In the genomic region with DNA sequence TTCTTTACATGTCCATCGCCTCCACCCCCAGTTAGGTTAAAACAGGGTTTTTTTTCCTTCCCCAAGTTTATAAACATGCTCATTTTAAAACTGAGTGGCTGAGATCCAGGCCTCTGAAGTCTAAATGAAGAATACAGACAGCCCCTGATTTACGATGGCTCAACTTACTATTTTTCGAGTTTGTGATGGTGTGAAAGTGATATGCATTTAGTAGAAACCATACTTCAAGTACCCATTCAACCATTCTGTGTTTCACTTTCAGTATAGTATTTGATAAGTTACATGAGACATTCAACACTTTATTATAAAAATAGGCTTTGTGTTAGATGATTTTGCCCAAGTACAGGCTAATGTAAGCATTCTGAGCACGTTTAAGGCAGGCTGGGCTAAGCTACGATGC, we compare ENCODE assay signal across 15 cellular contexts. TPM values are rescaled to one million over a fixed set of nuclear protein-coding genes. Genes with fewer than 3 reads are reported as not detected.
DNase-seq lines count a peak whose midpoint lies in the region; ATAC-seq, FAIRE-seq and TF ChIP-seq lines count a peak whose summit lies in the region.
"Had no signal": no experiment of that assay in that cellular context is flagged by ENCODE, and none has a peak within 500 bp of the region (broad histone marks: within the 10 kb centered on the region; RNA-seq: fewer than 3 reads in every experiment).

No MANE protein-coding gene starts in this region.

- no peak for TF ChIP-seq RAD21 in HepG2 (CRISPR knock-in tag; IDR thresholded peaks at IDR 0.05)

- H3K79me2 ChIP-seq in HepG2 (ENCODE audit: insufficient read depth, low read length): no peaks in the 10 kb centered on the region

- H3K27ac Mint-ChIP-seq in CD4-positive, alpha-beta T cell: peak overlapping the region; percentile 97
- H3K27ac Mint-ChIP-seq in activated T-helper 1 cell treated with anti-CD3 and anti-CD28 coated beads, Interleukin-12 subunit alpha, Interleukin-12 subunit beta, Interleukin-2, Interleukin-4 antibody, amounts not matched to agents 30 ng/mL and 10 ng/mL and 1 ng/mL, durations not matched to agents 14 hours and 24 hours and 36 hours: peak overlapping the region; percentile 66

- no peaks in the 10 kb centered on the region for H3K27me3 ChIP-seq in CD4-positive, alpha-beta T cell (ENCODE audit: control insufficient read depth, insufficient read depth, low read length)
- no peaks in the 10 kb centered on the region for H3K27me3 ChIP-seq in HepG2 (ENCODE audit: control insufficient read depth in 1 of 2, insufficient read depth in 2 of 2, low read length in 2 of 2)

- no peaks in the 10 kb centered on the region for H3K9me3 ChIP-seq in CD4-positive, alpha-beta T cell (ENCODE audit: control insufficient read depth, low read length)
- no peaks in the 10 kb centered on the region for H3K9me3 ChIP-seq in HepG2 (ENCODE audit: low read length)

- H4K20me1 ChIP-seq in HepG2 (ENCODE audit: insufficient read depth, low read length): no peaks in the 10 kb centered on the region

- no peak overlapping the region for H3K9ac ChIP-seq in HepG2 (ENCODE audit: insufficient read depth, low read depth, low read length)

- H3K4me3 ChIP-seq in HepG2 (replicated peaks in 1 of 3; ENCODE audit: insufficient read depth in 1 of 3, low read depth in 2 of 3, low read length in 3 of 3): no peak overlapping the region

- 96% methylated on average over 5 of the region's 5 CpGs for WGBS in HepG2 (ENCODE audit: low lambda C conversion rate)

- CTCF ChIA-PET in CD4-positive, alpha-beta T cell (lab: Charles Lee): interaction anchor here (2.7 kb wide), 1 partner anchor 13 kb away, joined by 17 read pairs; no protein-coding TSS in a partner anchor
- CTCF ChIA-PET in HepG2 (lab: Yijun Ruan, JAX; ENCODE audit: low intra/inter-chr PET ratio, low total read pairs): no interaction called here

- H3K36me3 ChIP-seq in HepG2 (replicated peaks in 1 of 2; ENCODE audit: control insufficient read depth in 1 of 2, insufficient read depth in 2 of 2, low read length in 2 of 2): peaks cover 19 to 85% of the 10 kb centered on the region in 2 experiments

- no peaks in the 10 kb centered on the region for H3K27me3 Mint-ChIP-seq in CD4-positive, alpha-beta T cell
- H3K27me3 Mint-ChIP-seq in activated T-helper 1 cell treated with anti-CD3 and anti-CD28 coated beads, Interleukin-12 subunit alpha, Interleukin-12 subunit beta, Interleukin-2, Interleukin-4 antibody, amounts not matched to agents 30 ng/mL and 10 ng/mL and 1 ng/mL, durations not matched to agents 14 hours and 24 hours and 36 hours (ENCODE audit: insufficient read depth): no peaks in the 10 kb centered on the region
- H3K27me3 Mint-ChIP-seq: brain had no signal

- BruUV-seq in HepG2 (replicated peaks; lab: Mats Ljungman, UMichigan): no TSS peak

- no peaks in the 10 kb centered on the region for H3K9me3 Mint-ChIP-seq in CD4-positive, alpha-beta T cell
- H3K9me3 Mint-ChIP-seq in activated T-helper 1 cell treated with anti-CD3 and anti-CD28 coated beads, Interleukin-12 subunit alpha, Interleukin-12 subunit beta, Interleukin-2, Interleukin-4 antibody, amounts not matched to agents 30 ng/mL and 10 ng/mL and 1 ng/mL, durations not matched to agents 14 hours and 24 hours and 36 hours: no peaks in the 10 kb centered on the region
- H3K9me3 Mint-ChIP-seq: brain had no signal

- H3K36me3 Mint-ChIP-seq in CD4-positive, alpha-beta T cell (ENCODE audit: low read depth): no peaks in the 10 kb centered on the region
- no peaks in the 10 kb centered on the region for H3K36me3 Mint-ChIP-seq in activated T-helper 1 cell treated with anti-CD3 and anti-CD28 coated beads, Interleukin-12 subunit alpha, Interleukin-12 subunit beta, Interleukin-2, Interleukin-4 antibody, amounts not matched to agents 30 ng/mL and 10 ng/mL and 1 ng/mL, durations not matched to agents 14 hours and 24 hours and 36 hours (ENCODE audit: low read depth)
- H3K36me3 Mint-ChIP-seq: brain, CD14-positive monocyte had no signal

- DNase-seq in CD4-positive, alpha-beta T cell: no peak
- no peak for DNase-seq in activated T-helper 1 cell treated with anti-CD3 and anti-CD28 coated beads, Interleukin-12 subunit alpha, Interleukin-12 subunit beta, Interleukin-2, Interleukin-4 antibody, amounts not matched to agents 30 ng/mL and 10 ng/mL and 1 ng/mL, durations not matched to agents 14 hours and 24 hours and 36 hours (ENCODE audit: low spot score)
- DNase-seq in HepG2 (ENCODE audit: low spot score): no peak
- DNase-seq in NCI-H345 treated with DMSO at 0.1 percent for 48 hours (lab: John Stamatoyannopoulos, UW; ENCODE audit: unreplicated experiment): no peak
- no peak for DNase-seq in HuH-7.5 (ENCODE audit: low spot score)
- DNase-seq in kidney glomerular epithelial cell (lab: John Stamatoyannopoulos, UW): no peak
- DNase-seq: erythroblast; NCI-H1417; occipital lobe; PC-3; stimulated activated CD4-positive, alpha-beta T cell treated with anti-CD3 and anti-CD28 coated beads, Interleukin-2, amount 100 ng/mL, for 48 hours had no signal

- no peak for TF ChIP-seq CTCF in CD4-positive, alpha-beta T cell (IDR thresholded peaks at IDR 0.05)
- TF ChIP-seq CTCF in HepG2 (CRISPR knock-in tag; IDR thresholded peaks at IDR 0.05): no peak

- no peak for TF ChIP-seq EP300 in HepG2 (IDR thresholded peaks at IDR 0.05; ENCODE audit: low read depth in 2 of 2, low read length in 2 of 2)
- TF ChIP-seq EP300 in HepG2 (CRISPR knock-in tag; IDR thresholded peaks at IDR 0.05; ENCODE audit: borderline replicate concordance): no peak

- H3K27ac ChIP-seq in CD4-positive, alpha-beta T cell (ENCODE audit: low read depth, low read length): peak overlapping the region; percentile 62
- H3K27ac ChIP-seq in HepG2 (ENCODE audit: extremely low read length, insufficient read depth, low read length): no peak overlapping the region

- TF ChIP-seq POLR2A in HepG2 (IDR thresholded peaks at IDR 0.05; ENCODE audit: insufficient read depth in 1 of 2, low read depth in 2 of 2, low read length in 2 of 2): no peak

- H3K4me1 ChIP-seq in HepG2 (ENCODE audit: insufficient read depth, low read length): no peaks in the 10 kb centered on the region

- no peak for FAIRE-seq in HepG2 (lab: Jason Lieb, UNC)

- peaks cover 26% of the 10 kb centered on the region for H3K4me1 Mint-ChIP-seq in CD4-positive, alpha-beta T cell (ENCODE audit: low read depth)
- H3K4me1 Mint-ChIP-seq in activated T-helper 1 cell treated with anti-CD3 and anti-CD28 coated beads, Interleukin-12 subunit alpha, Interleukin-12 subunit beta, Interleukin-2, Interleukin-4 antibody, amounts not matched to agents 30 ng/mL and 10 ng/mL and 1 ng/mL, durations not matched to agents 14 hours and 24 hours and 36 hours (ENCODE audit: low read depth): peaks cover 42% of the 10 kb centered on the region
- H3K4me1 Mint-ChIP-seq: brain, CD14-positive monocyte had no signal

- no peak overlapping the region for H2AFZ ChIP-seq in HepG2 (ENCODE audit: low read length)

- peak overlapping the region; percentile 88 for H3K4me3 Mint-ChIP-seq in CD4-positive, alpha-beta T cell
- H3K4me3 Mint-ChIP-seq in activated T-helper 1 cell treated with anti-CD3 and anti-CD28 coated beads, Interleukin-12 subunit alpha, Interleukin-12 subunit beta, Interleukin-2, Interleukin-4 antibody, amounts not matched to agents 30 ng/mL and 10 ng/mL and 1 ng/mL, durations not matched to agents 14 hours and 24 hours and 36 hours: peak overlapping the region; percentile 76
- H3K4me3 Mint-ChIP-seq: brain, CD14-positive monocyte had no signal

- POLR2A ChIA-PET in CD4-positive, alpha-beta T cell (lab: Charles Lee): interaction anchor here (1.2 to 3.2 kb wide), 5 partner anchors 12 to 250 kb away, joined by 4 to 40 read pairs (median 5); a partner anchor contains a TSS
- POLR2A ChIA-PET in HepG2 (lab: Yijun Ruan, JAX): no interaction called here

- no peak overlapping the region for H3K4me2 ChIP-seq in HepG2 (ENCODE audit: low read depth, low read length)

- in situ Hi-C loops in HepG2 (cut with HindIII; ENCODE audit: extremely low pct_ligation_motif_present, low pct_unique_long_range_greater_than_20kb): no loop called here

- intact Hi-C loops in CD4-positive, alpha-beta T cell (cut with DNase I, micrococcal nuclease): no loop called here
- intact Hi-C loops in activated T-helper 1 cell treated with anti-CD3 and anti-CD28 coated beads, Interleukin-12 subunit alpha, Interleukin-12 subunit beta, Interleukin-2, Interleukin-4 antibody, amounts not matched to agents 30 ng/mL and 10 ng/mL and 1 ng/mL, durations not matched to agents 14 hours and 24 hours and 36 hours (cut with micrococcal nuclease): loop anchor here (10.0 kb wide), 1 partner anchor 107 kb away; a partner anchor contains a TSS
- intact Hi-C loops in HepG2 (cut with micrococcal nuclease; ENCODE audit: unreplicated experiment): no loop called here

- ATAC-seq in CD4-positive, alpha-beta T cell (ENCODE audit: poor library complexity): no peak
- peak; percentile 57 for ATAC-seq in GM18909 (IDR thresholded peaks at IDR 0.05; ENCODE audit: poor library complexity, unreplicated experiment)
- ATAC-seq in HG03066 (IDR thresholded peaks at IDR 0.05; ENCODE audit: low read depth, unreplicated experiment): peak; percentile 61
- no peak for ATAC-seq in HepG2
- ATAC-seq: PC-3 had no signal

RNA-seq across cellular contexts. Expression of a gene that starts 30.5 kb away (rescaled TPM):
- total RNA-seq in CD4-positive, alpha-beta T cell: 10 to 100 TPM; 79.6 to 80.3 TPM
- 17.0 and 18.5 TPM in 2 replicates for total RNA-seq in activated T-helper 1 cell treated with anti-CD3 and anti-CD28 coated beads, Interleukin-12 subunit alpha, Interleukin-12 subunit beta, Interleukin-2, Interleukin-4 antibody, amounts not matched to agents 30 ng/mL and 10 ng/mL and 1 ng/mL, durations not matched to agents 14 hours and 24 hours and 36 hours
- 13.7 and 17.1 TPM in 2 replicates for total RNA-seq in HepG2 (2016; rRNA removed; fragmentation: Illumina TruSeq; extraction: Trizol)
- 5.4 and 6.6 TPM in 2 replicates for total RNA-seq in HepG2 (2016; cell fraction: cytosol; rRNA removed; fragmentation: Illumina TruSeq; extraction: Trizol; ENCODE audit: low read depth)
- total RNA-seq in HepG2 (2016; cell fraction: insoluble cytoplasmic fraction; rRNA removed; fragmentation: Illumina TruSeq; extraction: Trizol): 12.6 and 16.2 TPM in 2 replicates
- 13.3 and 14.1 TPM in 2 replicates for total RNA-seq in HepG2 (2016; cell fraction: membrane; rRNA removed; fragmentation: Illumina TruSeq; extraction: Trizol)
- 7.2 and 7.4 TPM in 2 replicates for total RNA-seq in HepG2 (2016; cell fraction: nucleus; rRNA removed; fragmentation: Illumina TruSeq; extraction: Trizol)
- polyA plus RNA-seq in HepG2 (2011; rRNA removed): 14.4 and 19.7 TPM in 2 replicates
- polyA plus RNA-seq in HepG2 (2011; cell fraction: cytosol; rRNA removed): 17.2 and 23.8 TPM in 2 replicates
- 14.8 and 18.3 TPM in 2 replicates for polyA plus RNA-seq in HepG2 (2011; cell fraction: nucleus; rRNA removed)
- 21.2 and 28.3 TPM in 2 replicates for polyA plus RNA-seq in HepG2 (2012)
- polyA plus RNA-seq in HepG2 (2016; cell fraction: cytosol; fragmentation: Illumina TruSeq; extraction: Trizol; ENCODE audit: low read depth): 5.0 and 5.9 TPM in 2 replicates
- 15.6 and 16.3 TPM in 2 replicates for polyA plus RNA-seq in HepG2 (2016; cell fraction: insoluble cytoplasmic fraction; fragmentation: Illumina TruSeq; extraction: Trizol; ENCODE audit: low read depth)
- 9.1 and 9.7 TPM in 2 replicates for polyA plus RNA-seq in HepG2 (2016; cell fraction: membrane; fragmentation: Illumina TruSeq; extraction: Trizol; ENCODE audit: low read depth)
- polyA plus RNA-seq in HepG2 (2016; cell fraction: nucleus; fragmentation: Illumina TruSeq; extraction: Trizol; ENCODE audit: insufficient read depth, low read depth): 9.1 and 9.3 TPM in 2 replicates
- 18.1 and 41.8 TPM in 2 replicates for polyA minus RNA-seq in HepG2 (2011; rRNA and poly(A)+ RNA removed; ENCODE audit: low replicate concordance)
- 13.5 and 18.1 TPM in 2 replicates for polyA minus RNA-seq in HepG2 (2011; cell fraction: cytosol; rRNA and poly(A)+ RNA removed)
- polyA minus RNA-seq in HepG2 (2011; cell fraction: nucleus; rRNA and poly(A)+ RNA removed): 22.7 and 26.6 TPM in 2 replicates

Comparison
In these comparisons a context has a peak if more than half of its experiments do, and no peak if none do; other contexts are left out.
1. ATAC-seq: peak in GM18909 (single experiment) and HG03066 (single experiment); none in CD4-positive, alpha-beta T cell (single experiment) and HepG2 (single experiment).